36 cellular contexts compared by ENCODE assay signal in genomic region chr18:49524951-49525350, GRCh38. TPM values are rescaled to one million over a fixed set of nuclear protein-coding genes. Genes with fewer than 3 reads are reported as not detected.
"Had no signal": no experiment of that assay in that cellular context is flagged by ENCODE, and none has a peak within 500 bp of the region (broad histone marks: within the 10 kb centered on the region; RNA-seq: fewer than 3 reads in every experiment).

No MANE protein-coding gene starts in this region.

- H3K36me3 ChIP-seq: ascending aorta, cardiac muscle cell had no signal

- H3K27ac ChIP-seq: ascending aorta, cardiac muscle cell, VCaP had no signal

- H3K27me3 Mint-ChIP-seq: activated naive CD4-positive, alpha-beta T cell treated with anti-CD3 and anti-CD28 coated beads, Interleukin-2, amount 50 U/mL, for 24 hours; brain had no signal

- H3K4me3 Mint-ChIP-seq: activated B cell treated with CpG ODN at 0.5 μM for 24 hours; activated CD4-positive, alpha-beta memory T cell treated with anti-CD3 and anti-CD28 coated beads, Interleukin-2, amount 10 ng/mL, durations not matched to agents 7 days and 5 days; activated CD4-positive, alpha-beta T cell treated with anti-CD3 and anti-CD28 coated beads for 36 hours; activated CD4-positive, alpha-beta T cell treated with anti-CD3 and anti-CD28 coated beads, Interleukin-2, amount 10 ng/mL, durations not matched to agents 7 days and 5 days; activated CD8-positive, alpha-beta T cell treated with anti-CD3 and anti-CD28 coated beads, Interleukin-2, amount 10 ng/mL, durations not matched to agents 7 days and 5 days; activated naive CD4-positive, alpha-beta T cell treated with anti-CD3 and anti-CD28 coated beads, Interleukin-2, amount 10 ng/mL, durations not matched to agents 7 days and 5 days; activated naive CD4-positive, alpha-beta T cell treated with anti-CD3 and anti-CD28 coated beads, Interleukin-2, amount 50 U/mL, for 24 hours; activated naive CD8-positive, alpha-beta T cell; activated T-cell treated with anti-CD3 and anti-CD28 coated beads, Interleukin-2, amount 50 U/mL, for 24 hours; brain; central memory CD8-positive, alpha-beta T cell; T-helper 1 cell treated with Interleukin-12 subunit alpha and Interleukin-12 subunit beta and Interleukin-4 antibody, amounts not matched to agents 30 μg/mL and 1 μg/mL, for 36 hours; T-helper 2 cell treated with Interferon-gamma antibody and Interleukin-4, amounts not matched to agents 5 μg/mL and 100 μg/mL, for 36 hours had no signal

- ATAC-seq: activated CD4-positive, alpha-beta T cell treated with anti-CD3 and anti-CD28 coated beads for 36 hours; activated CD4-positive, CD25-positive, alpha-beta regulatory T cell treated with anti-CD3 and anti-CD28 coated beads, Interleukin-2, amount 50 U/mL, for 24 hours; activated CD8-positive, alpha-beta T cell treated with anti-CD3 and anti-CD28 coated beads, Interleukin-2, amount 10 ng/mL, durations not matched to agents 7 days and 5 days had no signal

- H3K36me3 Mint-ChIP-seq: activated naive CD4-positive, alpha-beta T cell treated with anti-CD3 and anti-CD28 coated beads, Interleukin-2, amount 10 ng/mL, durations not matched to agents 7 days and 5 days; activated naive CD4-positive, alpha-beta T cell treated with anti-CD3 and anti-CD28 coated beads, Interleukin-2, amount 50 U/mL, for 24 hours; activated naive CD8-positive, alpha-beta T cell; brain had no signal

- DNase-seq: activated B cell treated with CpG ODN at 0.5 μM for 24 hours; activated CD4-positive, alpha-beta memory T cell treated with anti-CD3 and anti-CD28 coated beads, Interleukin-2, amount 10 ng/mL, durations not matched to agents 7 days and 5 days; activated CD4-positive, alpha-beta T cell treated with anti-CD3 and anti-CD28 coated beads for 1 hour; activated CD4-positive, alpha-beta T cell treated with anti-CD3 and anti-CD28 coated beads for 36 hours; activated CD4-positive, alpha-beta T cell treated with anti-CD3 and anti-CD28 coated beads for 48 hours; activated CD4-positive, alpha-beta T cell treated with anti-CD3 and anti-CD28 coated beads, Interleukin-2, amount 10 ng/mL, durations not matched to agents 7 days and 5 days; activated CD4-positive, alpha-beta T cell treated with anti-CD3 and anti-CD28 coated beads, Interleukin-2, amount 50 U/mL, for 48 hours; activated CD8-positive, alpha-beta memory T cell treated with anti-CD3 and anti-CD28 coated beads, Interleukin-2, amount 50 U/mL, for 48 hours; activated CD8-positive, alpha-beta T cell treated with anti-CD3 and anti-CD28 coated beads, Interleukin-2, amount 10 ng/mL, durations not matched to agents 7 days and 5 days; activated effector memory CD4-positive, alpha-beta T cell treated with Interleukin-2 at 50 U/mL for 16 hours; activated gamma-delta T cell; activated naive CD4-positive, alpha-beta T cell treated with anti-CD3 and anti-CD28 coated beads, Interleukin-2, amount 10 ng/mL, durations not matched to agents 7 days and 5 days; activated naive CD4-positive, alpha-beta T cell treated with Interleukin-2 at 50 U/mL for 16 hours; activated T-cell treated with anti-CD3 and anti-CD28 coated beads, Interleukin-2, amount 50 U/mL, for 24 hours; activated T-cell treated with anti-CD3 and anti-CD28 coated beads, Interleukin-2, amount 50 U/mL, for 48 hours; amygdala; anterior cingulate cortex; caudate nucleus; cerebellar nuclear complex; SW 1271; T-helper 1 cell; T-helper 2 cell; T-helper 9 cell had no signal

- H3K4me1 ChIP-seq: ascending aorta had no signal

- H3K9me3 Mint-ChIP-seq: activated B cell treated with CpG ODN at 0.5 μM for 24 hours; activated CD4-positive, alpha-beta memory T cell treated with anti-CD3 and anti-CD28 coated beads, Interleukin-2, amount 10 ng/mL, durations not matched to agents 7 days and 5 days; activated CD4-positive, alpha-beta T cell treated with anti-CD3 and anti-CD28 coated beads, Interleukin-2, amount 10 ng/mL, durations not matched to agents 7 days and 5 days; activated naive CD4-positive, alpha-beta T cell treated with anti-CD3 and anti-CD28 coated beads, Interleukin-2, amount 10 ng/mL, durations not matched to agents 7 days and 5 days; activated naive CD4-positive, alpha-beta T cell treated with anti-CD3 and anti-CD28 coated beads, Interleukin-2, amount 50 U/mL, for 24 hours; activated T-cell treated with anti-CD3 and anti-CD28 coated beads, Interleukin-2, amount 50 U/mL, for 24 hours; activated T-helper 2 cell treated with anti-CD3 and anti-CD28 coated beads, Interferon-gamma antibody, Interleukin-2, Interleukin-4, amounts not matched to agents 10 μg/mL and 5 μg/mL and 100 μg/mL, durations not matched to agents 14 hours and 24 hours and 36 hours; central memory CD8-positive, alpha-beta T cell; T-helper 1 cell treated with Interleukin-12 subunit alpha and Interleukin-12 subunit beta and Interleukin-4 antibody, amounts not matched to agents 30 μg/mL and 1 μg/mL, for 36 hours; T-helper 2 cell treated with Interferon-gamma antibody and Interleukin-4, amounts not matched to agents 5 μg/mL and 100 μg/mL, for 36 hours had no signal

- H3K9me3 ChIP-seq: ascending aorta had no signal

- H3K4me3 ChIP-seq: ascending aorta, cardiac muscle cell had no signal

- H3K27me3 ChIP-seq: ascending aorta, cardiac muscle cell had no signal

- FAIRE-seq: bronchial epithelial cell, TTC549 had no signal

- H3K4me1 Mint-ChIP-seq: activated B cell treated with CpG ODN at 0.5 μM for 24 hours; activated CD4-positive, alpha-beta memory T cell treated with anti-CD3 and anti-CD28 coated beads, Interleukin-2, amount 10 ng/mL, durations not matched to agents 7 days and 5 days; activated CD4-positive, alpha-beta T cell treated with anti-CD3 and anti-CD28 coated beads for 36 hours; activated CD4-positive, alpha-beta T cell treated with anti-CD3 and anti-CD28 coated beads, Interleukin-2, amount 10 ng/mL, durations not matched to agents 7 days and 5 days; activated naive CD4-positive, alpha-beta T cell treated with anti-CD3 and anti-CD28 coated beads, Interleukin-2, amount 10 ng/mL, durations not matched to agents 7 days and 5 days; activated naive CD4-positive, alpha-beta T cell treated with anti-CD3 and anti-CD28 coated beads, Interleukin-2, amount 50 U/mL, for 24 hours; central memory CD8-positive, alpha-beta T cell had no signal

- H3K27ac Mint-ChIP-seq: activated B cell treated with CpG ODN at 0.5 μM for 24 hours; activated CD4-positive, alpha-beta memory T cell treated with anti-CD3 and anti-CD28 coated beads, Interleukin-2, amount 10 ng/mL, durations not matched to agents 7 days and 5 days; activated CD4-positive, alpha-beta T cell treated with anti-CD3 and anti-CD28 coated beads for 36 hours; activated CD4-positive, alpha-beta T cell treated with anti-CD3 and anti-CD28 coated beads, Interleukin-2, amount 10 ng/mL, durations not matched to agents 7 days and 5 days; activated CD8-positive, alpha-beta T cell treated with anti-CD3 and anti-CD28 coated beads, Interleukin-2, amount 10 ng/mL, durations not matched to agents 7 days and 5 days; activated naive CD4-positive, alpha-beta T cell treated with anti-CD3 and anti-CD28 coated beads, Interleukin-2, amount 10 ng/mL, durations not matched to agents 7 days and 5 days; activated naive CD4-positive, alpha-beta T cell treated with anti-CD3 and anti-CD28 coated beads, Interleukin-2, amount 50 U/mL, for 24 hours; activated naive CD8-positive, alpha-beta T cell; activated T-cell treated with anti-CD3 and anti-CD28 coated beads, Interleukin-2, amount 50 U/mL, for 24 hours; activated T-helper 2 cell treated with anti-CD3 and anti-CD28 coated beads, Interferon-gamma antibody, Interleukin-2, Interleukin-4, amounts not matched to agents 10 μg/mL and 5 μg/mL and 100 μg/mL, durations not matched to agents 14 hours and 24 hours and 36 hours; T-helper 1 cell treated with Interleukin-12 subunit alpha and Interleukin-12 subunit beta and Interleukin-4 antibody, amounts not matched to agents 30 μg/mL and 1 μg/mL, for 36 hours; T-helper 2 cell treated with Interferon-gamma antibody and Interleukin-4, amounts not matched to agents 5 μg/mL and 100 μg/mL, for 36 hours had no signal

RNA-seq across cellular contexts. Expression of gene LIPG, which starts 36.9 kb away (rescaled TPM):
- total RNA-seq: activated CD4-positive, alpha-beta memory T cell treated with anti-CD3 and anti-CD28 coated beads, Interleukin-2, amount 10 ng/mL, durations not matched to agents 7 days and 5 days had no signal
